In the genomic region with DNA sequence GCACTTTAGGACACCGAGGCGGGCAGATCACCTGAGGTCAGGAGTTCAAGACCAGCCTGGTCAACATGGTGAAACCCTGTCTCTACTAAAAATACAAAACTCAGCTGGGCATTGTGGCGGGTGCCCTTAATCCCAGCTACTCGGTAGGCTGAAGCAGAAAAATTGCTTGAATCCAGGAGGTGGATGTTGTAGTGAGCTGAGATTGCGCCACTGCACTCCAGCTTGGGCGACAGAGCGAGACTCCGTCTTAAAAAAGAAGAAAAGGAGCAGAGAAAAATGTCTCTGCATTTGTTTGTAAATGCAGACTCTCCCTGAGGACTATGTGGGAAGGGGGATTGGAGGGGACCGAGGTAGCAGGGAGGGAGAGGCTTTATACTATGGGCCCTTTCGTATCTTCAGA, we compare ENCODE assay signal across 1 cellular context.
TF ChIP-seq lines count a peak whose summit lies in the region.

No MANE protein-coding gene starts in this region.

TF ChIP-seq in Ishikawa, 13 proteins besides CTCF, POLR2A, EP300 and RAD21:
- peak; percentile 76 for TF ChIP-seq CEBPB (IDR thresholded peaks at IDR 0.05)
TF ChIP-seq in Ishikawa: peak in this region for 1; not testable (repeated sequence) for 12.
